ENCODE assay signal across 8 cellular contexts in genomic region chr6:32195902-32196681, GRCh38. TPM values are rescaled to one million over a fixed set of nuclear protein-coding genes. Genes with fewer than 3 reads are reported as not detected.
DNase-seq lines count a peak whose midpoint lies in the region; ATAC-seq and TF ChIP-seq lines count a peak whose summit lies in the region.

No MANE protein-coding gene starts in this region.

- TF ChIP-seq POLR2A in erythroblast (IDR thresholded peaks at IDR 0.05; ENCODE audit: low read length), result peak; percentile 96

- ATAC-seq in CD4-positive, alpha-beta T cell (ENCODE audit: poor library complexity), result peak; percentile 73
- ATAC-seq in GM19324 (IDR thresholded peaks at IDR 0.05; ENCODE audit: low FRiP score, unreplicated experiment) (peak; percentile 85), HG03457 (IDR thresholded peaks at IDR 0.05; ENCODE audit: unreplicated experiment) (peak; percentile 72)
- peak; percentile 2 for ATAC-seq in activated CD8-positive, alpha-beta memory T cell treated with anti-CD3 and anti-CD28 coated beads, Interleukin-2, amount 10 ng/mL, durations not matched to agents 7 days and 5 days
- peak; percentile 86 to 88 for ATAC-seq in stimulated activated naive B cell treated with anti-CD40 and anti-IgM and Interleukin-4, amounts not matched to agents 10 μg/mL and 1 μg/mL and 100 μg/mL, for 72 hours (replicated peaks)

- peaks cover 48% of the 10 kb centered on the region for H3K4me1 Mint-ChIP-seq in CD4-positive, alpha-beta T cell (ENCODE audit: low read depth)
- peaks cover 26% of the 10 kb centered on the region for H3K4me1 Mint-ChIP-seq in activated CD8-positive, alpha-beta memory T cell treated with anti-CD3 and anti-CD28 coated beads, Interleukin-2, amount 10 ng/mL, durations not matched to agents 7 days and 5 days
- peaks cover 35 to 48% of the 10 kb centered on the region in 2 donors for H3K4me1 Mint-ChIP-seq in stimulated activated naive B cell treated with anti-CD40 and anti-IgM and Interleukin-4, amounts not matched to agents 10 μg/mL and 1 μg/mL and 100 μg/mL, for 72 hours

- CTCF ChIA-PET in CD4-positive, alpha-beta T cell (lab: Charles Lee), result interaction anchor here (1.1 to 1.8 kb wide), 9 partner anchors 15 to 77 kb away, joined by 3 to 14 read pairs (median 5); partner anchors contain the start of genes AGPAT1, FKBPL, PRRT1 and RNF5
- CTCF ChIA-PET in activated CD8-positive, alpha-beta memory T cell treated with anti-CD3 and anti-CD28 coated beads, Interleukin-2, amount 10 ng/mL, durations not matched to agents 7 days and 5 days (lab: Charles Lee), result interaction anchor here (0.8 to 2.3 kb wide), 18 partner anchors 11 to 662 kb away, joined by 3 to 16 read pairs (median 4); partner anchors contain the start of genes ATF6B, FKBPL, PRRT1 and RNF5

- POLR2A ChIA-PET in CD4-positive, alpha-beta T cell (lab: Charles Lee), result interaction anchor here (0.6 to 12.1 kb wide), 23 partner anchors 10 to 1581 kb away, joined by 3 to 242 read pairs (median 4); partner anchors contain the start of genes AGPAT1, ATF6B, DXO and FKBPL

- peaks cover 27% of the 10 kb centered on the region for H3K36me3 Mint-ChIP-seq in CD4-positive, alpha-beta T cell (ENCODE audit: low read depth)
- peaks cover 6% of the 10 kb centered on the region for H3K36me3 Mint-ChIP-seq in activated CD8-positive, alpha-beta memory T cell treated with anti-CD3 and anti-CD28 coated beads, Interleukin-2, amount 10 ng/mL, durations not matched to agents 7 days and 5 days
- H3K36me3 Mint-ChIP-seq in stimulated activated naive B cell treated with anti-CD40 and anti-IgM and Interleukin-4, amounts not matched to agents 10 μg/mL and 1 μg/mL and 100 μg/mL, for 72 hours, result peaks cover 12 to 16% of the 10 kb centered on the region in 2 donors

- H3K4me3 ChIP-seq in mononuclear cell (ENCODE audit: low read length), result peak overlapping the region; percentile 98

- H3K27me3 Mint-ChIP-seq in CD4-positive, alpha-beta T cell, result no peaks in the 10 kb centered on the region
- no peaks in the 10 kb centered on the region for H3K27me3 Mint-ChIP-seq in activated CD8-positive, alpha-beta memory T cell treated with anti-CD3 and anti-CD28 coated beads, Interleukin-2, amount 10 ng/mL, durations not matched to agents 7 days and 5 days
- H3K27me3 Mint-ChIP-seq in stimulated activated naive B cell treated with anti-CD40 and anti-IgM and Interleukin-4, amounts not matched to agents 10 μg/mL and 1 μg/mL and 100 μg/mL, for 72 hours, result no peaks in the 10 kb centered on the region

- H3K4me3 Mint-ChIP-seq in CD4-positive, alpha-beta T cell, result peak overlapping the region; percentile 99
- peak overlapping the region; percentile 95 for H3K4me3 Mint-ChIP-seq in activated CD8-positive, alpha-beta memory T cell treated with anti-CD3 and anti-CD28 coated beads, Interleukin-2, amount 10 ng/mL, durations not matched to agents 7 days and 5 days
- H3K4me3 Mint-ChIP-seq in stimulated activated naive B cell treated with anti-CD40 and anti-IgM and Interleukin-4, amounts not matched to agents 10 μg/mL and 1 μg/mL and 100 μg/mL, for 72 hours, result peak overlapping the region; percentile 94

- peak overlapping the region; percentile 96 for H3K27ac Mint-ChIP-seq in CD4-positive, alpha-beta T cell
- peak overlapping the region; percentile 99 for H3K27ac Mint-ChIP-seq in activated CD8-positive, alpha-beta memory T cell treated with anti-CD3 and anti-CD28 coated beads, Interleukin-2, amount 10 ng/mL, durations not matched to agents 7 days and 5 days
- peak overlapping the region; percentile 99 for H3K27ac Mint-ChIP-seq in stimulated activated naive B cell treated with anti-CD40 and anti-IgM and Interleukin-4, amounts not matched to agents 10 μg/mL and 1 μg/mL and 100 μg/mL, for 72 hours

- no peaks in the 10 kb centered on the region for H3K27me3 ChIP-seq in CD4-positive, alpha-beta T cell (ENCODE audit: control insufficient read depth, insufficient read depth, low read length)
- H3K27me3 ChIP-seq in mononuclear cell (ENCODE audit: insufficient read depth, low read length), result no peaks in the 10 kb centered on the region

- peak in 8 of 10 experiments; percentile 35 to 65 (median 42) for DNase-seq in CD4-positive, alpha-beta T cell
- DNase-seq in NCI-H748 treated with DMSO at 0.1 percent for 48 hours (lab: John Stamatoyannopoulos, UW), result peak; percentile 88
- DNase-seq in activated CD8-positive, alpha-beta memory T cell treated with anti-CD3 and anti-CD28 coated beads, Interleukin-2, amount 10 ng/mL, durations not matched to agents 7 days and 5 days, result peak; percentile 88
- DNase-seq in erythroblast (lab: John Stamatoyannopoulos, UW), result peak; percentile 78
- peak; percentile 85 for DNase-seq in stimulated activated naive B cell treated with anti-CD40 and anti-IgM and Interleukin-4, amounts not matched to agents 10 μg/mL and 1 μg/mL and 100 μg/mL, for 72 hours

- H3K27ac ChIP-seq in CD4-positive, alpha-beta T cell (ENCODE audit: low read depth, low read length), result peak overlapping the region; percentile 87

- intact Hi-C loops in CD4-positive, alpha-beta T cell (cut with DNase I, micrococcal nuclease), result loop anchor here (1.0 to 10.0 kb wide), 11 partner anchors 18 to 1981 kb away; partner anchors contain the start of genes AGPAT1 (in 1 of the 2), BRD2 (in 1 of the 2), C6orf47 (in 1 of the 2) and CSNK2B (in 1 of the 2)

- H3K9me3 ChIP-seq in CD4-positive, alpha-beta T cell (ENCODE audit: control insufficient read depth, low read length), result no peaks in the 10 kb centered on the region
- H3K9me3 ChIP-seq in mononuclear cell (ENCODE audit: low read depth, low read length), result no peaks in the 10 kb centered on the region

- peak; percentile 8 for TF ChIP-seq CTCF in CD4-positive, alpha-beta T cell (IDR thresholded peaks at IDR 0.05)

- H3K4me1 ChIP-seq in mononuclear cell (ENCODE audit: insufficient read depth, low read length), result peaks cover 43% of the 10 kb centered on the region

- no peaks in the 10 kb centered on the region for H3K9me3 Mint-ChIP-seq in CD4-positive, alpha-beta T cell
- no peaks in the 10 kb centered on the region for H3K9me3 Mint-ChIP-seq in activated CD8-positive, alpha-beta memory T cell treated with anti-CD3 and anti-CD28 coated beads, Interleukin-2, amount 10 ng/mL, durations not matched to agents 7 days and 5 days (ENCODE audit: low read depth)
- H3K9me3 Mint-ChIP-seq in stimulated activated naive B cell treated with anti-CD40 and anti-IgM and Interleukin-4, amounts not matched to agents 10 μg/mL and 1 μg/mL and 100 μg/mL, for 72 hours, result no peaks in the 10 kb centered on the region

RNA-seq across cellular contexts. Expression of gene GPSM3, which starts 3.6 kb away (rescaled TPM):
- 100 to 1,000 TPM; 190 to 202 TPM for total RNA-seq in CD4-positive, alpha-beta T cell
- 100 to 1,000 TPM; 171 to 196 TPM for total RNA-seq in activated CD8-positive, alpha-beta memory T cell treated with anti-CD3 and anti-CD28 coated beads, Interleukin-2, amount 10 ng/mL, durations not matched to agents 7 days and 5 days
- 131 TPM for total RNA-seq in mononuclear cell

RNA-seq across cellular contexts. Expression of gene PBX2, which starts 6.1 kb away (rescaled TPM):
- total RNA-seq in CD4-positive, alpha-beta T cell, result 10 to 100 TPM; 62.0 to 65.6 TPM
- 10 to 100 TPM; 60.0 to 61.6 TPM for total RNA-seq in activated CD8-positive, alpha-beta memory T cell treated with anti-CD3 and anti-CD28 coated beads, Interleukin-2, amount 10 ng/mL, durations not matched to agents 7 days and 5 days
- 49.5 TPM for total RNA-seq in mononuclear cell

RNA-seq across cellular contexts. Expression of gene AGER, which starts 12.0 kb away (rescaled TPM):
- total RNA-seq in CD4-positive, alpha-beta T cell, result 10 to 100 TPM; 23.5 to 27.0 TPM
- total RNA-seq in activated CD8-positive, alpha-beta memory T cell treated with anti-CD3 and anti-CD28 coated beads, Interleukin-2, amount 10 ng/mL, durations not matched to agents 7 days and 5 days, result 10 to 100 TPM; 20.7 to 22.0 TPM
- total RNA-seq in mononuclear cell, result 1.5 TPM

RNA-seq across cellular contexts. Expression of gene RNF5, which starts 17.9 kb away (rescaled TPM):
- 1 to 10 TPM; 9.6 to 9.9 TPM for total RNA-seq in CD4-positive, alpha-beta T cell
- 10 to 100 TPM; 41.0 to 51.9 TPM for total RNA-seq in activated CD8-positive, alpha-beta memory T cell treated with anti-CD3 and anti-CD28 coated beads, Interleukin-2, amount 10 ng/mL, durations not matched to agents 7 days and 5 days
- 13.2 TPM for total RNA-seq in mononuclear cell

RNA-seq across cellular contexts. Expression of gene AGPAT1, which starts 20.2 kb away (rescaled TPM):
- 10 to 100 TPM; 13.2 to 13.3 TPM for total RNA-seq in CD4-positive, alpha-beta T cell
- total RNA-seq in activated CD8-positive, alpha-beta memory T cell treated with anti-CD3 and anti-CD28 coated beads, Interleukin-2, amount 10 ng/mL, durations not matched to agents 7 days and 5 days, result 10 to 100 TPM; 37.5 to 38.6 TPM
- 12.9 TPM for total RNA-seq in mononuclear cell

Comparison
In these comparisons a context has a peak if more than half of its experiments do, and no peak if none do; other contexts are left out.
1. Peak in every context shown above with its lines: DNase-seq, ATAC-seq, H3K4me3 ChIP-seq and H3K27ac ChIP-seq.
2. ATAC-seq: peak in every context shown above with its lines; median percentile 87 in stimulated activated naive B cell treated with anti-CD40 and anti-IgM and Interleukin-4, amounts not matched to agents 10 μg/mL and 1 μg/mL and 100 μg/mL, for 72 hours; 85 in GM19324; 73 in CD4-positive, alpha-beta T cell; 72 in HG03457; 2 in activated CD8-positive, alpha-beta memory T cell treated with anti-CD3 and anti-CD28 coated beads, Interleukin-2, amount 10 ng/mL, durations not matched to agents 7 days and 5 days.